ENCODE assay signal across 8 cellular contexts in genomic region chrX:37846558-37846933, GRCh38. TPM values are rescaled to one million over a fixed set of nuclear protein-coding genes. Genes with fewer than 3 reads are reported as not detected.
A peak's percentile ranks its signal among the peaks of the same experiment; 100 is the strongest.
DNase-seq lines count a peak whose midpoint lies in the region; ATAC-seq and TF ChIP-seq lines count a peak whose summit lies in the region.

No MANE protein-coding gene starts in this region.

- WGBS in trophoblast cell (ENCODE audit: extremely low coverage, insufficient coverage, insufficient read length): no CpG with 5 or more reads among the region's 1 CpG

- H2BK5ac ChIP-seq in trophoblast cell (ENCODE audit: low read depth, low read length, poor library complexity): no peak overlapping the region

- TF ChIP-seq CTCF in DOHH2 (IDR thresholded peaks at IDR 0.05; ENCODE audit: low read depth, low read length, poor library complexity, severe bottlenecking): no peak
- no peak for TF ChIP-seq CTCF in RWPE1 (conservative IDR thresholded peaks at IDR 0.05; ENCODE audit: low read depth)
- no peak for TF ChIP-seq CTCF in epithelial cell of proximal tubule (conservative IDR thresholded peaks at IDR 0.05; ENCODE audit: low read depth, low read length)

- H3K79me2 ChIP-seq in DOHH2 (ENCODE audit: control insufficient read depth, low read length) (no peaks in the 10 kb centered on the region), trophoblast cell (ENCODE audit: control insufficient read depth, insufficient read depth, low read length, poor library complexity) (no peaks in the 10 kb centered on the region)

- no peaks in the 10 kb centered on the region for H4K20me1 ChIP-seq in DOHH2 (ENCODE audit: control insufficient read depth, insufficient read depth, low read depth, low read length)

- H3K27me3 ChIP-seq in DOHH2 (ENCODE audit: control insufficient read depth, low read length) (no peaks in the 10 kb centered on the region), trophoblast cell (ENCODE audit: insufficient read depth, low read length) (no peaks in the 10 kb centered on the region)

- H3K9me3 ChIP-seq in DOHH2 (ENCODE audit: control insufficient read depth, insufficient read depth, low read length): no peaks in the 10 kb centered on the region
- H3K9me3 ChIP-seq in trophoblast cell (ENCODE audit: insufficient read depth, low read depth, low read length): no peaks in the 10 kb centered on the region

- peak overlapping the region; percentile 66 for H4K8ac ChIP-seq in trophoblast cell (ENCODE audit: low read depth, low read length)

- CTCF ChIA-PET in RWPE1 (lab: Yijun Ruan, JAX): no interaction called here

- no peaks in the 10 kb centered on the region for H3K9me2 ChIP-seq in DOHH2 (replicated peaks; ENCODE audit: control insufficient read depth, low read length)

- H2BK12ac ChIP-seq in trophoblast cell (ENCODE audit: low read length): no peak overlapping the region

- H3K4ac ChIP-seq in trophoblast cell (ENCODE audit: low read depth, low read length): no peak overlapping the region

- peaks cover 9% of the 10 kb centered on the region for H3K79me1 ChIP-seq in trophoblast cell (ENCODE audit: low read length)

- no peak overlapping the region for H3K14ac ChIP-seq in trophoblast cell (ENCODE audit: low read length)

- H3K4me2 ChIP-seq in DOHH2 (ENCODE audit: low read length): peak overlapping the region; percentile 65
- H3K4me2 ChIP-seq in trophoblast cell (ENCODE audit: low read length): peak overlapping the region; percentile 84

- H3K4me1 ChIP-seq in DOHH2 (ENCODE audit: control insufficient read depth, low read length) (0 out of 2 replicates have a peak, but pooled peaks cover 6% of the 10 kb centered on the region), trophoblast cell (ENCODE audit: control insufficient read depth in 1 of 2, insufficient read depth in 2 of 2, low read length in 2 of 2) (peaks cover 0 to 2% of the 10 kb centered on the region in 2 experiments)

- no peak overlapping the region for H4K91ac ChIP-seq in trophoblast cell (ENCODE audit: low read depth, low read length)

- H4K12ac ChIP-seq in trophoblast cell (ENCODE audit: low read depth, low read length): no peak overlapping the region

- no peak overlapping the region for H3K18ac ChIP-seq in trophoblast cell (ENCODE audit: low read length)

- H3F3A ChIP-seq in DOHH2 (ENCODE audit: control insufficient read depth, insufficient read depth): no peaks in the 10 kb centered on the region

- H3K36me3 ChIP-seq in DOHH2 (ENCODE audit: control insufficient read depth, low read length) (no peaks in the 10 kb centered on the region), trophoblast cell (ENCODE audit: control insufficient read depth in 1 of 2, insufficient read depth in 2 of 2, low read length in 2 of 2) (no peaks in the 10 kb centered on the region)

- DNase-seq in RWPE1 (ENCODE audit: low spot score) (no peak), epithelial cell of proximal tubule (ENCODE audit: low read depth) (no peak), trophoblast cell (no peak), NCI-H524 treated with DMSO at 0.1 percent for 48 hours (lab: John Stamatoyannopoulos, UW) (no peak), Ammon's horn (ENCODE audit: low spot score) (no peak), hypothalamus (lab: John Stamatoyannopoulos, UW) (no peak)

- H3K4me3 ChIP-seq in DOHH2 (ENCODE audit: low read length) (peak overlapping the region; percentile 72), epithelial cell of proximal tubule (ENCODE audit: low read depth, low read length) (peak overlapping the region; percentile 70), trophoblast cell (ENCODE audit: low read depth, low read length) (no peak overlapping the region)

- ATAC-seq in GM21825 (IDR thresholded peaks at IDR 0.05; ENCODE audit: unreplicated experiment): no peak

- H2AK5ac ChIP-seq in trophoblast cell (ENCODE audit: low read length): no peak overlapping the region

- POLR2A ChIA-PET in RWPE1 (lab: Yijun Ruan, JAX; ENCODE audit: low non-redundant PET): no interaction called here

- H2AFZ ChIP-seq in trophoblast cell (ENCODE audit: insufficient read depth, low read length, poor library complexity): peak overlapping the region; percentile 50

- H2BK120ac ChIP-seq in trophoblast cell (ENCODE audit: insufficient read depth, low read length, poor library complexity): no peak overlapping the region

- no peak overlapping the region for H3K23ac ChIP-seq in trophoblast cell (ENCODE audit: low read length)

- H3K9ac ChIP-seq in trophoblast cell (ENCODE audit: low read length): no peak overlapping the region

- H3K27ac ChIP-seq in DOHH2 (ENCODE audit: low read depth, low read length) (no peak overlapping the region), RWPE1 (peak overlapping the region; percentile 68; the same call in 1 of the 2 replicates), trophoblast cell (ENCODE audit: low read depth, low read length) (no peak overlapping the region)

RNA-seq across cellular contexts. Expression of gene DYNLT3, which starts 0.8 kb away (rescaled TPM):
- 24.0 and 32.1 TPM in 2 replicates for total RNA-seq in epithelial cell of proximal tubule
- 16.0 and 16.4 TPM in 2 replicates for polyA plus RNA-seq in trophoblast cell (2013)
